In the genomic region with DNA sequence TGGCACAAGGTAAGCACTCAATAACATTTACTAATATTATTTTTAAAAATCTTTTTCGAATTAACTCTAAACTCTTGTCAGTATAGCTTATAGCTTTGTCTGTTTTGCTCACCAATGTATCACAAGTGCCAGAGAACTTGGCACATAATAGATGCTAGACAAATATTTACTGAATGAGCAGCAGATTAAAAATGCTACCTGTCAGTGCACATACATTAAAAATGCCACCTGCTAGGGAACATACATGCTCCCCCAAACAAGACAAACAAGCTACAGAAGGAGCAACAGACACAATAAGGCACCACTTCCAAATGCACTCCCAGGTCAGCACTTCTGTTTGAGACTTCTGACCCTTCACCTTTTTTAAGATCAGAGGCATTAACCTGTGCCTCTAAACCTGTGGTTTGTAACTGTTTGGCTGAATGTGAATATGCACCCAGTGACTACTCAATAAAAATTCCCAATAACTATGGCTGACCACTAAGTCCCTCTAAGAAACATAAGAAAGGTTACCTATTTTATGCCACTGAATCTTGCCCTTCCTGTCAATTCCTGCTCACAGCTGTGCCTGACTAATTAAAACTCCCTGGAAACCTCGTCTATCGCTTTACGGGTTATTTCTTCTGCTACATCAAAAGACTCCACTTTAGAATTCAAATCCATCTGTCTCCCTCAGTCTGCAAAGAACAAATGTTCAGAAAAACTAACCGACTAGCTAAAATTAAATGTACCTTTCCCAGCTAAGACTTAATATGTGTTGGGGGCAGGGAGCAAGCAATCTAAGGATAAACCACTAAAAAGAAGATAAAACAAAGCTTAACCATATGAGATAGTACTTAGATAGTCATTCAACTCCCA, we compare ENCODE assay signal across 19 cellular contexts. TPM values are rescaled to one million over a fixed set of nuclear protein-coding genes. Genes with fewer than 3 reads are reported as not detected.
A peak's percentile ranks its signal among the peaks of the same experiment; 100 is the strongest.
DNase-seq lines count a peak whose midpoint lies in the region; ATAC-seq, FAIRE-seq and TF ChIP-seq lines count a peak whose summit lies in the region.
"Had no signal": no experiment of that assay in that cellular context is flagged by ENCODE, and none has a peak within 500 bp of the region (broad histone marks: within the 10 kb centered on the region; RNA-seq: fewer than 3 reads in every experiment).

No MANE protein-coding gene starts in this region.

- H3K27me3 ChIP-seq in GM23338 (ENCODE audit: insufficient read depth) (no peaks in the 10 kb centered on the region), bronchial epithelial cell (ENCODE audit: control insufficient read depth, insufficient read depth, low read length) (no peaks in the 10 kb centered on the region), pancreas (no peaks in the 10 kb centered on the region)
- H3K27me3 ChIP-seq: BE2C, SJCRH30 had no signal

- H3K27ac Mint-ChIP-seq in GM23338, result 0 out of 2 replicates have a peak overlapping the region, but pooled peaks have one; percentile 10
- peak overlapping the region in 2 of 10 donors; percentile 17 to 31 for H3K27ac Mint-ChIP-seq in naive thymus-derived CD8-positive, alpha-beta T cell
- H3K27ac Mint-ChIP-seq: activated naive CD8-positive, alpha-beta T cell treated with anti-CD3 and anti-CD28 coated beads for 36 hours; natural killer cell had no signal

- H3K4me1 Mint-ChIP-seq in GM23338, result peaks cover 20% of the 10 kb centered on the region
- H3K4me1 Mint-ChIP-seq in naive thymus-derived CD8-positive, alpha-beta T cell, result peaks cover 29 to 59% (median 44%) of the 10 kb centered on the region in 4 donors

- DNase-seq in GM23338 (ENCODE audit: low spot score), result no peak
- DNase-seq in NCI-H2171 treated with DMSO at 0.1 percent for 48 hours (lab: John Stamatoyannopoulos, UW), result peak; percentile 71
- peak; percentile 60 for DNase-seq in bronchial epithelial cell (ENCODE audit: low read depth)
- no peak for DNase-seq in pancreas
- no peak for DNase-seq in naive thymus-derived CD8-positive, alpha-beta T cell
- no peak for DNase-seq in Ammon's horn (ENCODE audit: low spot score)
- DNase-seq: activated CD4-positive, alpha-beta T cell treated with anti-CD3 and anti-CD28 coated beads for 48 hours; activated naive CD8-positive, alpha-beta T cell treated with anti-CD3 and anti-CD28 coated beads for 36 hours; BE2C; DND-41; effector memory CD8-positive, alpha-beta T cell; KG1; natural killer cell; NCI-H1436 treated with DMSO at 0.1 percent for 48 hours; SJCRH30; substantia nigra; T1000 had no signal

- peaks cover 61% of the 10 kb centered on the region for H3K79me2 ChIP-seq in GM23338 (replicated peaks; ENCODE audit: insufficient read depth)

- no peak overlapping the region for H3K4me3 ChIP-seq in GM23338
- no peak overlapping the region for H3K4me3 ChIP-seq in bronchial epithelial cell (ENCODE audit: low read depth, low read length)
- no peak overlapping the region for H3K4me3 ChIP-seq in pancreas
- H3K4me3 ChIP-seq: SJCRH30 had no signal

- POLR2A ChIA-PET in naive thymus-derived CD8-positive, alpha-beta T cell (lab: Charles Lee), result no interaction called here

- 41 to 52% methylated on average over 5 of the region's 5 CpGs for WGBS in pancreas, 2 donors

- H3K9me2 ChIP-seq in GM23338 (ENCODE audit: insufficient read depth), result no peaks in the 10 kb centered on the region

- H3K4me2 ChIP-seq in GM23338, result no peak overlapping the region

- peaks cover 9% of the 10 kb centered on the region for H3K4me1 ChIP-seq in GM23338 (ENCODE audit: insufficient read depth)
- H3K4me1 ChIP-seq in pancreas, result peaks cover 6 to 17% (median 9%) of the 10 kb centered on the region in 3 donors
- H3K4me1 ChIP-seq: BE2C, SJCRH30 had no signal

- no peaks in the 10 kb centered on the region for H3K27me3 Mint-ChIP-seq in GM23338 (ENCODE audit: insufficient read depth, low read depth, poor library complexity)
- no peaks in the 10 kb centered on the region for H3K27me3 Mint-ChIP-seq in naive thymus-derived CD8-positive, alpha-beta T cell
- H3K27me3 Mint-ChIP-seq: activated naive CD8-positive, alpha-beta T cell treated with anti-CD3 and anti-CD28 coated beads for 36 hours; effector memory CD8-positive, alpha-beta T cell had no signal

- no peaks in the 10 kb centered on the region for H3K9me3 ChIP-seq in pancreas
- H3K9me3 ChIP-seq: BE2C, SJCRH30 had no signal

- intact Hi-C loops in pancreas (cut with DNase I), result no loop called here

- TF ChIP-seq CTCF in GM23338 (conservative IDR thresholded peaks at IDR 0.05; ENCODE audit: low read depth in 2 of 2), result no peak
- TF ChIP-seq CTCF in bronchial epithelial cell (IDR thresholded peaks at IDR 0.05; ENCODE audit: insufficient read depth, low read length, severe bottlenecking), result no peak
- TF ChIP-seq CTCF in pancreas (IDR thresholded peaks at IDR 0.05), result no peak

- ATAC-seq in GM23338, result no peak
- peak in 3 of 4 donors; percentile 71 to 82 (median 77) for ATAC-seq in pancreas
- no peak for ATAC-seq in naive thymus-derived CD8-positive, alpha-beta T cell
- no peak for ATAC-seq in HG02798 (IDR thresholded peaks at IDR 0.05; ENCODE audit: poor library complexity, unreplicated experiment)
- ATAC-seq: effector memory CD8-positive, alpha-beta T cell; natural killer cell had no signal

- no peaks in the 10 kb centered on the region for H3K36me3 Mint-ChIP-seq in GM23338 (ENCODE audit: low read depth)
- peaks cover 0 to 8% (median 0%) of the 10 kb centered on the region in 3 donors for H3K36me3 Mint-ChIP-seq in naive thymus-derived CD8-positive, alpha-beta T cell
- H3K36me3 Mint-ChIP-seq: natural killer cell had no signal

- H3K4me3 Mint-ChIP-seq in GM23338, result no peak overlapping the region
- no peak overlapping the region for H3K4me3 Mint-ChIP-seq in naive thymus-derived CD8-positive, alpha-beta T cell
- H3K4me3 Mint-ChIP-seq: activated naive CD8-positive, alpha-beta T cell treated with anti-CD3 and anti-CD28 coated beads for 36 hours; effector memory CD8-positive, alpha-beta T cell; natural killer cell had no signal

- no peak overlapping the region for H3K27ac ChIP-seq in GM23338 (ENCODE audit: low read depth)
- H3K27ac ChIP-seq in pancreas, result no peak overlapping the region
- H3K27ac ChIP-seq: HL-60, SJCRH30 had no signal

- no peaks in the 10 kb centered on the region for H3F3A ChIP-seq in GM23338 (replicated peaks; ENCODE audit: low read depth)

- no peaks in the 10 kb centered on the region for H4K20me1 ChIP-seq in GM23338 (replicated peaks; ENCODE audit: insufficient read depth)

- H3K36me3 ChIP-seq in GM23338 (ENCODE audit: insufficient read depth), result no peaks in the 10 kb centered on the region
- no peaks in the 10 kb centered on the region for H3K36me3 ChIP-seq in bronchial epithelial cell (ENCODE audit: control insufficient read depth, insufficient read depth, low read length)
- H3K36me3 ChIP-seq in pancreas, result no peaks in the 10 kb centered on the region
- H3K36me3 ChIP-seq: BE2C, SJCRH30 had no signal

- H2AFZ ChIP-seq in GM23338, result no peak overlapping the region

- no peaks in the 10 kb centered on the region for H3K9me3 Mint-ChIP-seq in GM23338
- no peaks in the 10 kb centered on the region for H3K9me3 Mint-ChIP-seq in naive thymus-derived CD8-positive, alpha-beta T cell
- H3K9me3 Mint-ChIP-seq: activated naive CD8-positive, alpha-beta T cell treated with anti-CD3 and anti-CD28 coated beads for 36 hours; effector memory CD8-positive, alpha-beta T cell; natural killer cell had no signal

- FAIRE-seq in bronchial epithelial cell (lab: Jason Lieb, UNC), result no peak
- FAIRE-seq in pancreas (lab: Jason Lieb, UNC), result no peak

TF ChIP-seq in GM23338, 12 proteins besides CTCF, POLR2A, EP300 and RAD21 (continues in another document):
- TF ChIP-seq, protein P1, sequence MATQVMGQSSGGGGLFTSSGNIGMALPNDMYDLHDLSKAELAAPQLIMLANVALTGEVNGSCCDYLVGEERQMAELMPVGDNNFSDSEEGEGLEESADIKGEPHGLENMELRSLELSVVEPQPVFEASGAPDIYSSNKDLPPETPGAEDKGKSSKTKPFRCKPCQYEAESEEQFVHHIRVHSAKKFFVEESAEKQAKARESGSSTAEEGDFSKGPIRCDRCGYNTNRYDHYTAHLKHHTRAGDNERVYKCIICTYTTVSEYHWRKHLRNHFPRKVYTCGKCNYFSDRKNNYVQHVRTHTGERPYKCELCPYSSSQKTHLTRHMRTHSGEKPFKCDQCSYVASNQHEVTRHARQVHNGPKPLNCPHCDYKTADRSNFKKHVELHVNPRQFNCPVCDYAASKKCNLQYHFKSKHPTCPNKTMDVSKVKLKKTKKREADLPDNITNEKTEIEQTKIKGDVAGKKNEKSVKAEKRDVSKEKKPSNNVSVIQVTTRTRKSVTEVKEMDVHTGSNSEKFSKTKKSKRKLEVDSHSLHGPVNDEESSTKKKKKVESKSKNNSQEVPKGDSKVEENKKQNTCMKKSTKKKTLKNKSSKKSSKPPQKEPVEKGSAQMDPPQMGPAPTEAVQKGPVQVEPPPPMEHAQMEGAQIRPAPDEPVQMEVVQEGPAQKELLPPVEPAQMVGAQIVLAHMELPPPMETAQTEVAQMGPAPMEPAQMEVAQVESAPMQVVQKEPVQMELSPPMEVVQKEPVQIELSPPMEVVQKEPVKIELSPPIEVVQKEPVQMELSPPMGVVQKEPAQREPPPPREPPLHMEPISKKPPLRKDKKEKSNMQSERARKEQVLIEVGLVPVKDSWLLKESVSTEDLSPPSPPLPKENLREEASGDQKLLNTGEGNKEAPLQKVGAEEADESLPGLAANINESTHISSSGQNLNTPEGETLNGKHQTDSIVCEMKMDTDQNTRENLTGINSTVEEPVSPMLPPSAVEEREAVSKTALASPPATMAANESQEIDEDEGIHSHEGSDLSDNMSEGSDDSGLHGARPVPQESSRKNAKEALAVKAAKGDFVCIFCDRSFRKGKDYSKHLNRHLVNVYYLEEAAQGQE (IDR thresholded peaks at IDR 0.05; ENCODE audit: unreplicated experiment), result no peak
- no peak for TF ChIP-seq ZNF114 (CRISPR knock-in tag; IDR thresholded peaks at IDR 0.05)
- TF ChIP-seq NANOG (IDR thresholded peaks at IDR 0.05; ENCODE audit: borderline replicate concordance), result no peak

RNA-seq across cellular contexts. Expression of a gene that starts 41.0 kb away (rescaled TPM):
- total RNA-seq in GM23338 (2014; rRNA removed; shearing (Covaris generic)), result 29.9 and 36.9 TPM in 2 replicates
- polyA plus RNA-seq in GM23338 (2016; fragmentation: Nextera tagmentation; extraction: Ambion mirVana), result 21.7 and 25.7 TPM in 2 replicates
- 12.9 and 18.7 TPM in 2 replicates for total RNA-seq in bronchial epithelial cell
- 10 to 100 TPM; 17.9 to 36.1 (median 23.7) TPM for total RNA-seq in pancreas
- polyA plus RNA-seq in pancreas, result 10 to 100 TPM; 37.2 to 38.4 TPM
- total RNA-seq in naive thymus-derived CD8-positive, alpha-beta T cell, result 10 to 100 TPM; 47.6 to 60.1 TPM
- 1 to 10 TPM; 1.8 to 4.5 (median 2.5) TPM for polyA plus RNA-seq in naive thymus-derived CD8-positive, alpha-beta T cell

Comparison
In these comparisons a context has a peak if more than half of its experiments do, and no peak if none do; other contexts are left out.
1. ATAC-seq: peak in pancreas (3 of 4); none in GM23338 (single experiment), naive thymus-derived CD8-positive, alpha-beta T cell (0 of 2) and HG02798 (single experiment).
2. DNase-seq: peak in NCI-H2171 treated with DMSO at 0.1 percent for 48 hours (single experiment) and bronchial epithelial cell (single experiment); none in GM23338 (single experiment), pancreas (0 of 6), naive thymus-derived CD8-positive, alpha-beta T cell (0 of 10) and Ammon's horn (single experiment).